In genomic region chr7:100878013-100878412, GRCh38 we compare ENCODE assay signal across 17 cellular contexts. TPM values are rescaled to one million over a fixed set of nuclear protein-coding genes. Genes with fewer than 3 reads are reported as not detected.
A peak's percentile ranks its signal among the peaks of the same experiment; 100 is the strongest.
DNase-seq lines count a peak whose midpoint lies in the region; ATAC-seq, FAIRE-seq and TF ChIP-seq lines count a peak whose summit lies in the region.
"Had no signal": no experiment of that assay in that cellular context is flagged by ENCODE, and none has a peak within 500 bp of the region (broad histone marks: within the 10 kb centered on the region; RNA-seq: fewer than 3 reads in every experiment).

No MANE protein-coding gene starts in this region.

- DNase-seq in activated CD4-positive, alpha-beta memory T cell treated with anti-CD3 and anti-CD28 coated beads for 36 hours: no peak
- DNase-seq in activated CD4-positive, alpha-beta memory T cell treated with anti-CD3 and anti-CD28 coated beads, Interleukin-2, amount 10 ng/mL, durations not matched to agents 7 days and 5 days: no peak
- DNase-seq in mammary epithelial cell (no peak), gastrocnemius medialis (no peak), BE2C (no peak), vagina (ENCODE audit: extremely low spot score in 2 of 2) (no peak), urothelium cell line (ENCODE audit: low spot score) (no peak)
- DNase-seq: activated effector memory CD4-positive, alpha-beta T cell treated with Interleukin-2 at 50 U/mL for 16 hours; dermis blood vessel endothelial cell; Kasumi-1; left colon; NCI-H446 treated with DMSO at 0.1 percent for 48 hours had no signal

- H3K27ac Mint-ChIP-seq in activated CD4-positive, alpha-beta memory T cell treated with anti-CD3 and anti-CD28 coated beads for 36 hours: peak overlapping the region; percentile 33
- no peak overlapping the region for H3K27ac Mint-ChIP-seq in activated CD4-positive, alpha-beta memory T cell treated with anti-CD3 and anti-CD28 coated beads, Interleukin-2, amount 10 ng/mL, durations not matched to agents 7 days and 5 days

- CTCF ChIA-PET in activated CD4-positive, alpha-beta memory T cell treated with anti-CD3 and anti-CD28 coated beads for 36 hours (lab: Charles Lee): interaction anchor here (0.6 to 1.5 kb wide), 7 partner anchors 10 to 437 kb away, joined by 3 to 9 read pairs (median 4); partner anchors contain the start of gene SLC12A9
- CTCF ChIA-PET in activated CD4-positive, alpha-beta memory T cell treated with anti-CD3 and anti-CD28 coated beads, Interleukin-2, amount 10 ng/mL, durations not matched to agents 7 days and 5 days (lab: Charles Lee): interaction anchor here (1.2 to 1.7 kb wide), 4 partner anchors 8 to 26 kb away, joined by 3 to 6 read pairs (median 5); partner anchors contain the start of gene SLC12A9
- CTCF ChIA-PET in mammary epithelial cell (lab: Charles Lee; ENCODE audit: low non-redundant PET): no interaction called here

- H3K36me3 Mint-ChIP-seq in activated CD4-positive, alpha-beta memory T cell treated with anti-CD3 and anti-CD28 coated beads for 36 hours: peaks cover 74% of the 10 kb centered on the region
- peaks cover 82% of the 10 kb centered on the region for H3K36me3 Mint-ChIP-seq in activated CD4-positive, alpha-beta memory T cell treated with anti-CD3 and anti-CD28 coated beads, Interleukin-2, amount 10 ng/mL, durations not matched to agents 7 days and 5 days (ENCODE audit: low read depth)

- H3K9ac ChIP-seq in OCI-LY1 (ENCODE audit: low read length) (peak overlapping the region; percentile 11; the same call in 1 of the 2 replicates), mammary epithelial cell (ENCODE audit: insufficient read depth, low read length) (peak overlapping the region; percentile 20)

- H4K20me1 ChIP-seq in OCI-LY1 (ENCODE audit: insufficient read depth, low read length): peaks cover 2% of the 10 kb centered on the region; the same call in 1 of the 2 replicates
- no peaks in the 10 kb centered on the region for H4K20me1 ChIP-seq in mammary epithelial cell (ENCODE audit: insufficient read depth, low read length)

- no peak for FAIRE-seq in urothelium cell line (lab: Jason Lieb, UNC)
- FAIRE-seq: D721Med, GM18507 had no signal

- H3K36me3 ChIP-seq in OCI-LY1 (ENCODE audit: insufficient read depth, low read length) (peaks cover 67% of the 10 kb centered on the region), mammary epithelial cell (ENCODE audit: insufficient read depth, low read length) (peaks cover 17% of the 10 kb centered on the region), gastrocnemius medialis (peaks cover 0 to 40% of the 10 kb centered on the region in 2 donors), BE2C (peaks cover 66% of the 10 kb centered on the region), vagina (peaks cover 3 to 23% of the 10 kb centered on the region in 2 donors)

- no peaks in the 10 kb centered on the region for H3K27me3 Mint-ChIP-seq in activated CD4-positive, alpha-beta memory T cell treated with anti-CD3 and anti-CD28 coated beads for 36 hours
- H3K27me3 Mint-ChIP-seq in activated CD4-positive, alpha-beta memory T cell treated with anti-CD3 and anti-CD28 coated beads, Interleukin-2, amount 10 ng/mL, durations not matched to agents 7 days and 5 days: no peaks in the 10 kb centered on the region

- no peaks in the 10 kb centered on the region for H3F3A ChIP-seq in OCI-LY1 (ENCODE audit: insufficient read depth, low read length)

- in situ Hi-C loops in mammary epithelial cell (cut with MboI; ENCODE audit: low sequenced_read_pairs in 2 of 2) (loop anchor here in 1 of 2 donors (25.0 kb wide), 1 partner anchor 409 kb away; no protein-coding TSS in a partner anchor), gastrocnemius medialis (cut with MboI; ENCODE audit: low sequenced_read_pairs in 4 of 4) (no loop called here)

- peaks cover 47% of the 10 kb centered on the region for H3K4me1 ChIP-seq in OCI-LY1 (ENCODE audit: insufficient read depth, low read length, severe bottlenecking)
- peaks cover 21% of the 10 kb centered on the region for H3K4me1 ChIP-seq in mammary epithelial cell (ENCODE audit: insufficient read depth, low read length)
- H3K4me1 ChIP-seq in gastrocnemius medialis: peaks cover 37 to 42% of the 10 kb centered on the region in 2 donors
- peaks cover 6% of the 10 kb centered on the region; the same call in 1 of the 2 replicates for H3K4me1 ChIP-seq in BE2C
- H3K4me1 ChIP-seq in vagina: peaks cover 42% of the 10 kb centered on the region

- 10% methylated on average over 7 of the region's 7 CpGs for WGBS in mammary epithelial cell (ENCODE audit: low coverage, missing lambda C conversion rate)

- no peak for ATAC-seq in gastrocnemius medialis
- ATAC-seq: left colon had no signal

- TF ChIP-seq POLR2A in gastrocnemius medialis (IDR thresholded peaks at IDR 0.05) (no peak), vagina (IDR thresholded peaks at IDR 0.05) (no peak)

- H3K9me3 ChIP-seq in OCI-LY1 (ENCODE audit: low read length) (no peaks in the 10 kb centered on the region), mammary epithelial cell (replicated peaks; ENCODE audit: insufficient read depth, low read length) (no peaks in the 10 kb centered on the region), gastrocnemius medialis (no peaks in the 10 kb centered on the region), BE2C (no peaks in the 10 kb centered on the region), vagina (no peaks in the 10 kb centered on the region)
- H3K9me3 ChIP-seq: suprapubic skin had no signal

- TF ChIP-seq CTCF in OCI-LY1 (IDR thresholded peaks at IDR 0.05; ENCODE audit: low read length) (no peak), mammary epithelial cell (conservative IDR thresholded peaks at IDR 0.05 in 1 of 2, IDR thresholded peaks at IDR 0.05 in 1 of 2; ENCODE audit: extremely low read depth in 1 of 2, insufficient read depth in 1 of 2, low read depth in 1 of 2, low read length in 2 of 2) (no peak), gastrocnemius medialis (IDR thresholded peaks at IDR 0.05 in 4 of 5, conservative IDR thresholded peaks at IDR 0.05 in 1 of 5) (no peak), BE2C (IDR thresholded peaks at IDR 0.05; ENCODE audit: low read depth, low read length) (no peak), vagina (IDR thresholded peaks at IDR 0.05) (no peak)

- H3K4me2 ChIP-seq in OCI-LY1 (ENCODE audit: low read length) (no peak overlapping the region; the same call in 1 of the 2 replicates), mammary epithelial cell (ENCODE audit: insufficient read depth, low read depth, low read length) (peak overlapping the region; percentile 54)

- H3K27ac ChIP-seq in OCI-LY1 (ENCODE audit: low read depth, low read length, poor library complexity, severe bottlenecking) (no peak overlapping the region), mammary epithelial cell (ENCODE audit: insufficient read depth, low read depth, low read length) (no peak overlapping the region), gastrocnemius medialis (peak overlapping the region; percentile 93 to 98 (median 96)), vagina (no peak overlapping the region)
- H3K27ac ChIP-seq: suprapubic skin had no signal

- H3K4me1 Mint-ChIP-seq in activated CD4-positive, alpha-beta memory T cell treated with anti-CD3 and anti-CD28 coated beads for 36 hours (ENCODE audit: low read depth): peaks cover 48% of the 10 kb centered on the region
- peaks cover 66% of the 10 kb centered on the region for H3K4me1 Mint-ChIP-seq in activated CD4-positive, alpha-beta memory T cell treated with anti-CD3 and anti-CD28 coated beads, Interleukin-2, amount 10 ng/mL, durations not matched to agents 7 days and 5 days

- no peak overlapping the region for H3K4me3 ChIP-seq in OCI-LY1 (ENCODE audit: low read depth, low read length, poor library complexity, severe bottlenecking)
- peak overlapping the region in 1 of 3 experiments; percentile 17 for H3K4me3 ChIP-seq in mammary epithelial cell (replicated peaks in 1 of 3; ENCODE audit: insufficient read depth in 1 of 3, low read depth in 2 of 3, low read length in 3 of 3)
- no peak overlapping the region for H3K4me3 ChIP-seq in gastrocnemius medialis
- no peak overlapping the region for H3K4me3 ChIP-seq in BE2C (ENCODE audit: low read depth, low read length)
- no peak overlapping the region for H3K4me3 ChIP-seq in vagina
- H3K4me3 ChIP-seq: suprapubic skin had no signal

- POLR2A ChIA-PET in activated CD4-positive, alpha-beta memory T cell treated with anti-CD3 and anti-CD28 coated beads for 36 hours (lab: Charles Lee): interaction anchor here (0.6 to 5.3 kb wide), 2 partner anchors 10 to 1509 kb away, joined by 3 to 107 read pairs; partner anchors contain the start of gene UFSP1
- POLR2A ChIA-PET in activated CD4-positive, alpha-beta memory T cell treated with anti-CD3 and anti-CD28 coated beads, Interleukin-2, amount 10 ng/mL, durations not matched to agents 7 days and 5 days (lab: Charles Lee): interaction anchor here (0.6 to 6.6 kb wide), 2 partner anchors 9 to 24 kb away, joined by 3 to 251 read pairs; partner anchors contain the start of gene UFSP1

- intact Hi-C loops in activated CD4-positive, alpha-beta memory T cell treated with anti-CD3 and anti-CD28 coated beads for 36 hours (cut with micrococcal nuclease): loop anchor here (5.0 kb wide), 1 partner anchor 171 kb away; the partner anchor contains the start of gene POP7
- intact Hi-C loops in mammary epithelial cell (cut with micrococcal nuclease): no loop called here
- intact Hi-C loops in gastrocnemius medialis (cut with DNase I; ENCODE audit: low total_unique reads): loop anchor here (5.0 to 10.0 kb wide), 2 partner anchors 339 to 1323 kb away; partner anchors contain the start of genes FAM200A, PLOD3, ZNF655 and ZNHIT1
- intact Hi-C loops in vagina (cut with DNase I): no loop called here

- H3K79me2 ChIP-seq in OCI-LY1 (ENCODE audit: insufficient read depth, low read length) (peaks cover 60% of the 10 kb centered on the region), mammary epithelial cell (ENCODE audit: insufficient read depth, low read length) (peaks cover 89% of the 10 kb centered on the region)

- H2AFZ ChIP-seq in OCI-LY1 (ENCODE audit: low read length) (no peak overlapping the region), mammary epithelial cell (ENCODE audit: low read depth, low read length) (no peak overlapping the region)

- H3K27me3 ChIP-seq in OCI-LY1 (ENCODE audit: insufficient read depth, low read length): no peaks in the 10 kb centered on the region
- no peaks in the 10 kb centered on the region for H3K27me3 ChIP-seq in mammary epithelial cell (ENCODE audit: insufficient read depth, low read length)
- H3K27me3 ChIP-seq in gastrocnemius medialis: no peaks in the 10 kb centered on the region
- H3K27me3 ChIP-seq in BE2C: no peaks in the 10 kb centered on the region
- no peaks in the 10 kb centered on the region for H3K27me3 ChIP-seq in vagina
- H3K27me3 ChIP-seq: suprapubic skin had no signal

- BruUV-seq in mammary epithelial cell (replicated peaks; lab: Mats Ljungman, UMichigan): no TSS peak

- no peaks in the 10 kb centered on the region for H3K9me3 Mint-ChIP-seq in activated CD4-positive, alpha-beta memory T cell treated with anti-CD3 and anti-CD28 coated beads for 36 hours
- no peaks in the 10 kb centered on the region for H3K9me3 Mint-ChIP-seq in activated CD4-positive, alpha-beta memory T cell treated with anti-CD3 and anti-CD28 coated beads, Interleukin-2, amount 10 ng/mL, durations not matched to agents 7 days and 5 days

- no peak overlapping the region for H3K4me3 Mint-ChIP-seq in activated CD4-positive, alpha-beta memory T cell treated with anti-CD3 and anti-CD28 coated beads for 36 hours
- no peak overlapping the region for H3K4me3 Mint-ChIP-seq in activated CD4-positive, alpha-beta memory T cell treated with anti-CD3 and anti-CD28 coated beads, Interleukin-2, amount 10 ng/mL, durations not matched to agents 7 days and 5 days

- dilution Hi-C loops in mammary epithelial cell (cut with HindIII; ENCODE audit: low sequenced_read_pairs): no loop called here

- no peaks in the 10 kb centered on the region for H3K9me2 ChIP-seq in OCI-LY1 (ENCODE audit: low read depth, low read length)

RNA-seq across cellular contexts. Expression of gene SRRT, which starts 3.1 kb away (rescaled TPM):
- total RNA-seq in activated CD4-positive, alpha-beta memory T cell treated with anti-CD3 and anti-CD28 coated beads for 36 hours: 100 to 1,000 TPM; 209 to 223 TPM
- total RNA-seq in activated CD4-positive, alpha-beta memory T cell treated with anti-CD3 and anti-CD28 coated beads, Interleukin-2, amount 10 ng/mL, durations not matched to agents 7 days and 5 days: 100 to 1,000 TPM; 202 to 205 TPM
- 100 to 1,000 TPM in 1 of 2 donors, 10 to 100 TPM in 1; 29.5 to 127 TPM for total RNA-seq in mammary epithelial cell
- 57.6 TPM for polyA plus RNA-seq in mammary epithelial cell
- polyA minus RNA-seq in mammary epithelial cell: 127 TPM
- 10 to 100 TPM; 35.0 to 47.3 (median 39.8) TPM for total RNA-seq in gastrocnemius medialis
- polyA plus RNA-seq in BE2C (2012; ENCODE audit: insufficient read depth, insufficient read length, low read depth): 446 TPM
- total RNA-seq in vagina: 96.5 TPM

RNA-seq across cellular contexts. Expression of gene TRIP6, which starts 10.8 kb away (rescaled TPM):
- total RNA-seq in activated CD4-positive, alpha-beta memory T cell treated with anti-CD3 and anti-CD28 coated beads for 36 hours: 10 to 100 TPM; 25.8 to 25.9 TPM
- total RNA-seq in activated CD4-positive, alpha-beta memory T cell treated with anti-CD3 and anti-CD28 coated beads, Interleukin-2, amount 10 ng/mL, durations not matched to agents 7 days and 5 days: 10 to 100 TPM; 28.9 to 30.1 TPM
- total RNA-seq in mammary epithelial cell: 100 to 1,000 TPM in 1 of 2 donors, 10 to 100 TPM in 1; 56.3 to 129 TPM
- 125 TPM for polyA plus RNA-seq in mammary epithelial cell
- polyA minus RNA-seq in mammary epithelial cell: 66.4 TPM
- total RNA-seq in gastrocnemius medialis: 1 to 10 TPM; 4.6 to 9.1 (median 7.3) TPM
- 4.3 TPM for polyA plus RNA-seq in BE2C (2012; ENCODE audit: insufficient read depth, insufficient read length, low read depth)
- total RNA-seq in vagina: 52.1 TPM

RNA-seq across cellular contexts. Expression of gene UFSP1, which starts 11.5 kb away (rescaled TPM):
- total RNA-seq in activated CD4-positive, alpha-beta memory T cell treated with anti-CD3 and anti-CD28 coated beads for 36 hours: 1 to 10 TPM; 1.5 to 2.0 TPM
- total RNA-seq in activated CD4-positive, alpha-beta memory T cell treated with anti-CD3 and anti-CD28 coated beads, Interleukin-2, amount 10 ng/mL, durations not matched to agents 7 days and 5 days: 1 to 10 TPM; 2.1 to 3.0 TPM
- 1 to 10 TPM; 2.0 to 3.7 TPM for total RNA-seq in mammary epithelial cell
- 1.1 TPM for polyA plus RNA-seq in mammary epithelial cell
- 4.2 TPM for polyA minus RNA-seq in mammary epithelial cell
- total RNA-seq in gastrocnemius medialis: 1 to 10 TPM; 2.0 to 7.1 (median 4.0) TPM
- 28.6 TPM for polyA plus RNA-seq in BE2C (2012; ENCODE audit: insufficient read depth, insufficient read length, low read depth)
- 3.4 TPM for total RNA-seq in vagina

RNA-seq across cellular contexts. Expression of gene ACHE, which starts 17.7 kb away (rescaled TPM):
- total RNA-seq in activated CD4-positive, alpha-beta memory T cell treated with anti-CD3 and anti-CD28 coated beads for 36 hours: not detected
- total RNA-seq in activated CD4-positive, alpha-beta memory T cell treated with anti-CD3 and anti-CD28 coated beads, Interleukin-2, amount 10 ng/mL, durations not matched to agents 7 days and 5 days: under 1 TPM in 1 of 2 experiments, not detected in 1; 0.13 TPM
- total RNA-seq in mammary epithelial cell (under 1 TPM; 0.14 to 0.17 TPM), gastrocnemius medialis (10 to 100 TPM in 2 of 4 donors, 1 to 10 TPM in 2; 6.5 to 59.5 (median 11.4) TPM), vagina (9.3 TPM)
- 0.07 TPM for polyA plus RNA-seq in mammary epithelial cell
- not detected for polyA minus RNA-seq in mammary epithelial cell
- 1.9 TPM for polyA plus RNA-seq in BE2C (2012; ENCODE audit: insufficient read depth, insufficient read length, low read depth)
- total RNA-seq: OCI-LY7 had no signal

RNA-seq across cellular contexts. Expression of gene SLC12A9, which starts 25.5 kb away (rescaled TPM):
- total RNA-seq in activated CD4-positive, alpha-beta memory T cell treated with anti-CD3 and anti-CD28 coated beads for 36 hours: 10 to 100 TPM; 17.8 to 18.5 TPM
- 10 to 100 TPM; 34.0 to 36.3 TPM for total RNA-seq in activated CD4-positive, alpha-beta memory T cell treated with anti-CD3 and anti-CD28 coated beads, Interleukin-2, amount 10 ng/mL, durations not matched to agents 7 days and 5 days
- total RNA-seq in mammary epithelial cell (10 to 100 TPM; 11.7 to 31.0 TPM), gastrocnemius medialis (1 to 10 TPM; 2.5 to 4.3 (median 3.8) TPM), vagina (15.7 TPM)
- polyA plus RNA-seq in mammary epithelial cell: 11.5 TPM
- polyA minus RNA-seq in mammary epithelial cell: 18.6 TPM
- 60.4 TPM for polyA plus RNA-seq in BE2C (2012; ENCODE audit: insufficient read depth, insufficient read length, low read depth)

Comparison
In these comparisons a context has a peak if more than half of its experiments do, and no peak if none do; other contexts are left out.
1. H3K27ac ChIP-seq: peak in gastrocnemius medialis (4 of 4); none in OCI-LY1 (single experiment), mammary epithelial cell (single experiment) and vagina (single experiment).
2. intact Hi-C loops: an anchor here in activated CD4-positive, alpha-beta memory T cell treated with anti-CD3 and anti-CD28 coated beads for 36 hours (5.0 kb wide) and gastrocnemius medialis (5.0 to 10.0 kb wide); none called in mammary epithelial cell and vagina.